23 cellular contexts compared by ENCODE assay signal in the genomic region with DNA sequence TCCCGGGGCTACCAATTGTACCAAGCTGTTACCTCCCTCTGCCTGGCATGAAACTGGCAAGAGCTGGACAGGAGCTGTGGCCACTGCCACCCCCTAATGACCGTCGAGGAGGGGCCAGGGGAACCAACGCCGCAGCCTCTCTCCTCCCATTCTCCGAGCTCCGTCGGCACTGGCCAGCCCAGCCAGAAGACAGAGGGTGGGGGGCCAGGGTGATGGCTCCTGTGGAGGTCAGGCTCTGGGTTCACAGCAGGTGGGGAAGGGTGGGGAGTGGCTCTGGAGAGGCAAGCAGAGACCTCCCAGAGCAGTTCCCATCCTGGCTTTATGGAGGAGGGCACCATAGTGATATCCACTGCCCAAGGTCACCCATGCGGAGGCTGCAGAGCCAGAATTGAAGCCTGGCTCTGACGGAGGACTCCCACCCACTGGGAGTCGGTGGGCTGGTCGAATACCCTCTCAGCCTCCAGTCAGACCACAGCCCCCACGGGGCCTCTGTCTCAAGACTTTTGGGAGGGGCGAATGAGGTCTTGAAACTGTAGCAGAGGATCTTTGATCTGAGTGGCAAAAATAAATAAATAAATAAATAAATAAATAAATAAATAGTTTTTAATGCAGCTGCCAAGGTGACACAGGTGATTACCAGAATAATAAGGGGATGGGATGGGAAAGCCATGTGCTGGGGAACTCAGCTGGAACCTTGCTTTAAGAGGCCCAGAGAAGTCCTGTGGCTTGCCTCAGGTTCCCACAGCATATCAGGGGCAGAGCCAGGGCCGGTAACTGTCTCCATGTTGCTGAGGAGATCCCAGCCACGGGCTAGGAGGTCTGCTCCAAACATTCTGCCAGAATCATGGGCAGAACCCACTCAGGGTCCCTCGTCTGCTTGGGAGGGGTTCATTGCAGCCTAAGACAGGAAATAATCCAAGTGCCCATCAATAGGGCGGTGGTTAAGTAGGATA.
"Had no signal": no experiment of that assay in that cellular context is flagged by ENCODE, and none has a peak within 500 bp of the region (broad histone marks: within the 10 kb centered on the region; RNA-seq: fewer than 3 reads in every experiment).

No MANE protein-coding gene starts in this region.

- H3K27ac ChIP-seq: prostate gland, right lobe of liver, SK-N-MC, thoracic aorta, upper lobe of left lung had no signal

- H3K4me1 Mint-ChIP-seq: activated B cell treated with CpG ODN at 0.5 μM for 24 hours; stimulated activated memory B cell treated with anti-CD40 and anti-IgM and Interleukin-4, amounts not matched to agents 10 μg/mL and 1 μg/mL and 100 μg/mL, for 72 hours had no signal

- H3K4me3 ChIP-seq: lung, prostate gland, right lobe of liver, SK-N-MC, smooth muscle cell, thoracic aorta, upper lobe of left lung had no signal

- H3K9me3 ChIP-seq: prostate gland, right lobe of liver, thoracic aorta, upper lobe of left lung had no signal

- H3K27me3 ChIP-seq: right lobe of liver, upper lobe of left lung had no signal

- DNase-seq: activated B cell treated with CpG ODN at 0.5 μM for 24 hours; activated CD4-positive, alpha-beta T cell treated with anti-CD3 and anti-CD28 coated beads for 4 hours; activated CD8-positive, alpha-beta T cell treated with anti-CD3 and anti-CD28 coated beads for 36 hours; activated naive CD4-positive, alpha-beta T cell treated with anti-CD3 and anti-CD28 coated beads, Interleukin-2, amount 50 U/mL, for 16 hours; activated T-cell treated with anti-CD3 and anti-CD28 coated beads, Interleukin-2, amount 50 U/mL, for 24 hours; aorta; cerebellar nuclear complex; effector CD4-positive, alpha-beta T cell; hippocampal formation; nucleus accumbens; stimulated activated CD4-positive, alpha-beta T cell treated with anti-CD3 and anti-CD28 coated beads, Interleukin-4, amount 100 ng/mL, for 4 hours; upper lobe of left lung had no signal

- H3K9me3 Mint-ChIP-seq: activated B cell treated with CpG ODN at 0.5 μM for 24 hours; activated CD8-positive, alpha-beta T cell treated with anti-CD3 and anti-CD28 coated beads for 36 hours; activated T-cell treated with anti-CD3 and anti-CD28 coated beads, Interleukin-2, amount 50 U/mL, for 24 hours; activated T-helper 2 cell treated with anti-CD3 and anti-CD28 coated beads, Interferon-gamma antibody, Interleukin-2, Interleukin-4, amounts not matched to agents 10 μg/mL and 5 μg/mL and 100 μg/mL, durations not matched to agents 14 hours and 24 hours and 36 hours; natural killer cell treated with Interleukin-12 subunit alpha and Interleukin-12 subunit beta and Interleukin-15 and Interleukin-18, amount 100 ng/mL, for 72 hours; T-helper 2 cell treated with Interferon-gamma antibody and Interleukin-4, amounts not matched to agents 5 μg/mL and 100 μg/mL, for 36 hours had no signal

- H3K4me1 ChIP-seq: prostate gland, right lobe of liver, upper lobe of left lung had no signal

- H3K27ac Mint-ChIP-seq: activated B cell treated with CpG ODN at 0.5 μM for 24 hours; activated CD8-positive, alpha-beta T cell treated with anti-CD3 and anti-CD28 coated beads for 36 hours; activated T-cell treated with anti-CD3 and anti-CD28 coated beads, Interleukin-2, amount 50 U/mL, for 24 hours; activated T-helper 2 cell treated with anti-CD3 and anti-CD28 coated beads, Interferon-gamma antibody, Interleukin-2, Interleukin-4, amounts not matched to agents 10 μg/mL and 5 μg/mL and 100 μg/mL, durations not matched to agents 14 hours and 24 hours and 36 hours; mesothelial cell of epicardium; natural killer cell treated with Interleukin-12 subunit alpha and Interleukin-12 subunit beta and Interleukin-15 and Interleukin-18, amount 100 ng/mL, for 72 hours; stimulated activated memory B cell treated with anti-CD40 and anti-IgM and Interleukin-4, amounts not matched to agents 10 μg/mL and 1 μg/mL and 100 μg/mL, for 72 hours; T-helper 2 cell treated with Interferon-gamma antibody and Interleukin-4, amounts not matched to agents 5 μg/mL and 100 μg/mL, for 36 hours had no signal

- ATAC-seq: activated CD8-positive, alpha-beta T cell treated with anti-CD3 and anti-CD28 coated beads for 36 hours; natural killer cell treated with Interleukin-12 subunit alpha and Interleukin-12 subunit beta and Interleukin-15 and Interleukin-18, amount 100 ng/mL, for 72 hours; right lobe of liver; stimulated activated memory B cell treated with anti-CD40 and anti-IgM and Interleukin-4, amounts not matched to agents 10 μg/mL and 1 μg/mL and 100 μg/mL, for 72 hours had no signal

- H3K4me3 Mint-ChIP-seq: activated B cell treated with CpG ODN at 0.5 μM for 24 hours; activated CD8-positive, alpha-beta T cell treated with anti-CD3 and anti-CD28 coated beads for 36 hours; activated T-cell treated with anti-CD3 and anti-CD28 coated beads, Interleukin-2, amount 50 U/mL, for 24 hours; mesothelial cell of epicardium; natural killer cell treated with Interleukin-12 subunit alpha and Interleukin-12 subunit beta and Interleukin-15 and Interleukin-18, amount 100 ng/mL, for 72 hours; stimulated activated memory B cell treated with anti-CD40 and anti-IgM and Interleukin-4, amounts not matched to agents 10 μg/mL and 1 μg/mL and 100 μg/mL, for 72 hours; T-helper 2 cell treated with Interferon-gamma antibody and Interleukin-4, amounts not matched to agents 5 μg/mL and 100 μg/mL, for 36 hours had no signal

- H3K36me3 Mint-ChIP-seq: mesothelial cell of epicardium; natural killer cell treated with Interleukin-12 subunit alpha and Interleukin-12 subunit beta and Interleukin-15 and Interleukin-18, amount 100 ng/mL, for 72 hours; stimulated activated memory B cell treated with anti-CD40 and anti-IgM and Interleukin-4, amounts not matched to agents 10 μg/mL and 1 μg/mL and 100 μg/mL, for 72 hours had no signal

- H3K27me3 Mint-ChIP-seq: activated T-cell treated with anti-CD3 and anti-CD28 coated beads, Interleukin-2, amount 50 U/mL, for 24 hours had no signal

- H3K36me3 ChIP-seq: prostate gland, right lobe of liver, thoracic aorta, upper lobe of left lung had no signal
